8 cellular contexts compared by ENCODE assay signal in genomic region chr5:39714036-39714698, GRCh38.
A peak's percentile ranks its signal among the peaks of the same experiment; 100 is the strongest.
DNase-seq lines count a peak whose midpoint lies in the region; ATAC-seq and TF ChIP-seq lines count a peak whose summit lies in the region.

No MANE protein-coding gene starts in this region.

- H3K79me2 ChIP-seq in mammary epithelial cell (ENCODE audit: insufficient read depth, low read length): no peaks in the 10 kb centered on the region

- DNase-seq in DMS53 (lab: John Stamatoyannopoulos, UW): peak; percentile 86
- DNase-seq in RWPE1 (ENCODE audit: low spot score): peak; percentile 50
- DNase-seq in mammary epithelial cell: peak; percentile 64
- DNase-seq in kidney glomerular epithelial cell (lab: John Stamatoyannopoulos, UW): peak; percentile 76
- peak; percentile 56 for DNase-seq in stimulated activated CD4-positive, alpha-beta T cell treated with anti-CD3 and anti-CD28 coated beads, Interleukin-4, amount 100 ng/mL, for 24 hours
- no peak for DNase-seq in HuH-7.5 (ENCODE audit: low spot score)
- DNase-seq in NCI-H187 (lab: John Stamatoyannopoulos, UW): no peak

- CTCF ChIA-PET in RWPE1 (lab: Yijun Ruan, JAX): interaction anchor here (0.6 to 1.6 kb wide), 8 partner anchors 11 to 1318 kb away, joined by 3 to 5 read pairs (median 4); partner anchors contain the start of gene TTC33
- CTCF ChIA-PET in mammary epithelial cell (lab: Charles Lee; ENCODE audit: low non-redundant PET): no interaction called here

- in situ Hi-C loops in mammary epithelial cell (cut with MboI; ENCODE audit: low sequenced_read_pairs in 2 of 2): loop anchor here (10.0 to 25.0 kb wide), 4 partner anchors 231 to 1173 kb away; no protein-coding TSS in a partner anchor

- H2AFZ ChIP-seq in mammary epithelial cell (ENCODE audit: low read depth, low read length): no peak overlapping the region

- 47% methylated on average over 2 of the region's 2 CpGs for WGBS in mammary epithelial cell (ENCODE audit: low coverage, missing lambda C conversion rate)

- dilution Hi-C loops in mammary epithelial cell (cut with HindIII; ENCODE audit: low sequenced_read_pairs): loop anchor here (25.0 kb wide), 1 partner anchor 598 kb away; no protein-coding TSS in a partner anchor

- intact Hi-C loops in mammary epithelial cell (cut with micrococcal nuclease): loop anchor here (1.0 to 10.0 kb wide), 4 partner anchors 235 to 1023 kb away; no protein-coding TSS in a partner anchor

- ATAC-seq in HG03432 (IDR thresholded peaks at IDR 0.05; ENCODE audit: unreplicated experiment): peak; percentile 58

- no peak overlapping the region for H3K9ac ChIP-seq in mammary epithelial cell (ENCODE audit: insufficient read depth, low read length)

- H3K27ac ChIP-seq in RWPE1: no peak overlapping the region
- H3K27ac ChIP-seq in mammary epithelial cell (ENCODE audit: insufficient read depth, low read depth, low read length): no peak overlapping the region

- no TSS peak for BruUV-seq in mammary epithelial cell (replicated peaks; lab: Mats Ljungman, UMichigan)

- H3K27me3 ChIP-seq in mammary epithelial cell (ENCODE audit: insufficient read depth, low read length): peaks cover under 1% of the 10 kb centered on the region

- TF ChIP-seq CTCF in RWPE1 (conservative IDR thresholded peaks at IDR 0.05; ENCODE audit: low read depth) (peak; percentile 87), mammary epithelial cell (conservative IDR thresholded peaks at IDR 0.05 in 1 of 2, IDR thresholded peaks at IDR 0.05 in 1 of 2; ENCODE audit: extremely low read depth in 1 of 2, insufficient read depth in 1 of 2, low read depth in 1 of 2, low read length in 2 of 2) (peak; percentile 76 to 83)

- POLR2A ChIA-PET in RWPE1 (lab: Yijun Ruan, JAX; ENCODE audit: low non-redundant PET): no interaction called here

- H4K20me1 ChIP-seq in mammary epithelial cell (ENCODE audit: insufficient read depth, low read length): no peaks in the 10 kb centered on the region

- no peak overlapping the region for H3K4me2 ChIP-seq in mammary epithelial cell (ENCODE audit: insufficient read depth, low read depth, low read length)

- no peak overlapping the region for H3K4me3 ChIP-seq in mammary epithelial cell (replicated peaks in 1 of 3; ENCODE audit: insufficient read depth in 1 of 3, low read depth in 2 of 3, low read length in 3 of 3)

- H3K36me3 ChIP-seq in mammary epithelial cell (ENCODE audit: insufficient read depth, low read length): no peaks in the 10 kb centered on the region

- no peaks in the 10 kb centered on the region for H3K4me1 ChIP-seq in mammary epithelial cell (ENCODE audit: insufficient read depth, low read length)

- no peaks in the 10 kb centered on the region for H3K9me3 ChIP-seq in mammary epithelial cell (replicated peaks; ENCODE audit: insufficient read depth, low read length)

Comparison
In these comparisons a context has a peak if more than half of its experiments do, and no peak if none do; other contexts are left out.
1. DNase-seq: peak in DMS53 (single experiment), RWPE1 (single experiment), mammary epithelial cell (single experiment), kidney glomerular epithelial cell (single experiment) and stimulated activated CD4-positive, alpha-beta T cell treated with anti-CD3 and anti-CD28 coated beads, Interleukin-4, amount 100 ng/mL, for 24 hours (single experiment); none in HuH-7.5 (single experiment) and NCI-H187 (0 of 2).